ENCODE assay signal across 8 cellular contexts in genomic region chr2:218395826-218396687, GRCh38. TPM values are rescaled to one million over a fixed set of nuclear protein-coding genes. Genes with fewer than 3 reads are reported as not detected.
DNase-seq lines count a peak whose midpoint lies in the region; ATAC-seq and TF ChIP-seq lines count a peak whose summit lies in the region.

No MANE protein-coding gene starts in this region.

- peak overlapping the region; percentile 91 for H3K27ac ChIP-seq in adipose tissue (ENCODE audit: low read depth, low read length)
- peak overlapping the region; percentile 99 to 100 (median 100) for H3K27ac ChIP-seq in heart left ventricle
- peak overlapping the region; percentile 94 to 99 (median 99) for H3K27ac ChIP-seq in upper lobe of left lung

- peak in 1 of 2 donors; percentile 59 for TF ChIP-seq POLR2A in heart left ventricle (IDR thresholded peaks at IDR 0.05)
- TF ChIP-seq POLR2A in upper lobe of left lung (IDR thresholded peaks at IDR 0.05): peak in 3 of 4 donors; percentile 21 to 73 (median 41)

- H3K36me3 ChIP-seq in heart left ventricle (peaks cover 0 to 1% (median 0%) of the 10 kb centered on the region in 9 donors), upper lobe of left lung (no peaks in the 10 kb centered on the region)

- peak overlapping the region; percentile 62 for H3K4me3 ChIP-seq in GM12875 (ENCODE audit: low read depth, low read length)
- peak overlapping the region; percentile 63 to 100 (median 96) for H3K4me3 ChIP-seq in heart left ventricle
- peak overlapping the region; percentile 73 to 98 (median 92) for H3K4me3 ChIP-seq in upper lobe of left lung

- peak in 2 of 4 donors; percentile 20 to 60 for TF ChIP-seq EP300 in upper lobe of left lung (IDR thresholded peaks at IDR 0.05)

- intact Hi-C loops in heart left ventricle (cut with DNase I) (loop anchor here in 9 of 10 donors (1.0 to 10.0 kb wide), 14 partner anchors 10 to 211 kb away; partner anchors contain the start of genes AAMP (in 4 of the 9), PNKD (in 4 of the 9), TMBIM1 (in 2 of the 9) and ARPC2 (in 1 of the 9)), posterior cingulate gyrus (cut with DNase I) (loop anchor here (2.0 to 5.0 kb wide), 4 partner anchors 94 to 179 kb away; partner anchors contain the start of gene ARPC2)

- TF ChIP-seq CTCF in GM12875 (IDR thresholded peaks at IDR 0.05; ENCODE audit: borderline replicate concordance, insufficient read depth, low read depth, low read length) (peak; percentile 90), heart left ventricle (IDR thresholded peaks at IDR 0.05) (peak; percentile 83 to 99 (median 94)), upper lobe of left lung (IDR thresholded peaks at IDR 0.05) (peak; percentile 92 to 98 (median 96))

- peak; percentile 38 for ATAC-seq in HG02840 (IDR thresholded peaks at IDR 0.05; ENCODE audit: low FRiP score, unreplicated experiment)
- peak; percentile 70 to 80 (median 74) for ATAC-seq in heart left ventricle
- ATAC-seq in upper lobe of left lung (ENCODE audit: low FRiP score in 2 of 2): peak; percentile 70 to 92

- H3K9me3 ChIP-seq in heart left ventricle (no peaks in the 10 kb centered on the region), upper lobe of left lung (no peaks in the 10 kb centered on the region)

- peaks cover 0 to 52% (median 28%) of the 10 kb centered on the region in 12 donors for H3K4me1 ChIP-seq in heart left ventricle
- peaks cover 19 to 50% (median 34%) of the 10 kb centered on the region in 4 donors for H3K4me1 ChIP-seq in upper lobe of left lung

- WGBS in adipose tissue, 3 donors: 1 to 2% (median 2%) methylated on average over 46 to 57 of the region's 57 CpGs
- 0 to 1% (median 0%) methylated on average over 17 to 57 of the region's 57 CpGs for WGBS in heart left ventricle, 4 donors
- WGBS in upper lobe of left lung, 2 donors: 3 to 6% methylated on average over 10 to 34 of the region's 57 CpGs

- H3K27me3 ChIP-seq in heart left ventricle (no peaks in the 10 kb centered on the region), upper lobe of left lung (no peaks in the 10 kb centered on the region)

- DNase-seq in NCI-H1417 treated with DMSO at 0.1 percent for 48 hours (lab: John Stamatoyannopoulos, UW): peak; percentile 70
- DNase-seq in SW 1271 (lab: John Stamatoyannopoulos, UW): peak; percentile 85 to 95
- DNase-seq in heart left ventricle: peak; percentile 95 to 98 (median 95)
- peak; percentile 90 to 99 (median 93) for DNase-seq in posterior cingulate gyrus
- peak; percentile 93 to 98 for DNase-seq in upper lobe of left lung

RNA-seq across cellular contexts. Expression of gene CTDSP1, which starts 3.6 kb away (rescaled TPM):
- 100 to 1,000 TPM in 2 of 3 donors, 10 to 100 TPM in 1; 72.0 to 134 (median 132) TPM for polyA plus RNA-seq in adipose tissue
- total RNA-seq in heart left ventricle: 100 to 1,000 TPM in 2 of 9 donors, 10 to 100 TPM in 7; 67.4 to 115 (median 93.8) TPM
- polyA plus RNA-seq in heart left ventricle: 100 to 1,000 TPM in 1 of 2 donors, 10 to 100 TPM in 1; 74.4 to 121 TPM
- 100 to 1,000 TPM in 5 of 6 donors, 10 to 100 TPM in 1; 96.6 to 239 (median 189) TPM for total RNA-seq in upper lobe of left lung

RNA-seq across cellular contexts. Expression of gene SLC11A1, which starts 14.0 kb away (rescaled TPM):
- polyA plus RNA-seq in adipose tissue (10 to 100 TPM in 1 of 3 donors, 1 to 10 TPM in 2; 5.6 to 59.0 (median 7.0) TPM), heart left ventricle (1 to 10 TPM; 4.5 to 8.9 TPM)
- total RNA-seq in heart left ventricle (10 to 100 TPM in 2 of 9 donors, 1 to 10 TPM in 6, under 1 TPM in 1; 0.96 to 31.0 (median 4.3) TPM), upper lobe of left lung (1,000 to 10,000 TPM in 2 of 6 donors, 100 to 1,000 TPM in 4; 145 to 3,249 (median 371) TPM)

RNA-seq across cellular contexts. Expression of gene VIL1, which starts 22.9 kb away (rescaled TPM):
- polyA plus RNA-seq in adipose tissue (1 to 10 TPM in 1 of 3 donors, under 1 TPM in 1, not detected in 1; 0.15 to 9.2 TPM), heart left ventricle (under 1 TPM; 0.04 to 0.07 TPM)
- total RNA-seq in heart left ventricle (not detected), upper lobe of left lung (under 1 TPM in 3 of 6 donors, not detected in 3; 0.29 to 0.76 (median 0.40) TPM)

RNA-seq across cellular contexts. Expression of gene CATIP, which starts 39.4 kb away (rescaled TPM):
- polyA plus RNA-seq in adipose tissue (under 1 TPM in 2 of 3 donors, not detected in 1; 0.10 to 0.67 TPM), heart left ventricle (under 1 TPM in 1 of 2 donors, not detected in 1; 0.07 TPM)
- total RNA-seq in heart left ventricle (under 1 TPM in 1 of 9 donors, not detected in 8; 0.18 TPM), upper lobe of left lung (1 to 10 TPM in 5 of 6 donors, under 1 TPM in 1; 0.77 to 8.5 (median 4.3) TPM)

Comparison
In these comparisons a context has a peak if more than half of its experiments do, and no peak if none do; other contexts are left out.
1. Peak in every context shown above with its lines: DNase-seq, ATAC-seq, H3K4me3 ChIP-seq and H3K27ac ChIP-seq.
2. RNA of gene SLC11A1, which starts 14.0 kb away (total RNA-seq): 145 to 3,249 TPM in upper lobe of left lung; 0.96 to 31.0 TPM in heart left ventricle; every median in the first group is over 4 times any median in the second.